Comparison of ENCODE assay signal across 18 cellular contexts in genomic region chr9:113504725-113505590, GRCh38. TPM values are rescaled to one million over a fixed set of nuclear protein-coding genes. Genes with fewer than 3 reads are reported as not detected.
A peak's percentile ranks its signal among the peaks of the same experiment; 100 is the strongest.
DNase-seq lines count a peak whose midpoint lies in the region; ATAC-seq, FAIRE-seq and TF ChIP-seq lines count a peak whose summit lies in the region.
"Had no signal": no experiment of that assay in that cellular context is flagged by ENCODE, and none has a peak within 500 bp of the region (broad histone marks: within the 10 kb centered on the region; RNA-seq: fewer than 3 reads in every experiment).

No MANE protein-coding gene starts in this region.

- WGBS in small intestine, 3 donors: 78 to 81% (median 80%) methylated on average over 9 of the region's 9 CpGs

- no peaks in the 10 kb centered on the region for H3K27me3 Mint-ChIP-seq in chondrocyte (ENCODE audit: low read depth)

- FAIRE-seq in small intestine (lab: Jason Lieb, UNC): no peak
- FAIRE-seq: urothelium cell line had no signal

- H3K4me1 Mint-ChIP-seq in chondrocyte (ENCODE audit: low read depth): peaks cover 53% of the 10 kb centered on the region

- H3K4me3 ChIP-seq in small intestine (ENCODE audit: low read depth in 1 of 2, low read length in 2 of 2) (no peak overlapping the region), uterus (no peak overlapping the region)
- H3K4me3 ChIP-seq: ovary had no signal

- peak; percentile 32 for DNase-seq in HT1080 (ENCODE audit: low read depth)
- DNase-seq in chondrocyte (ENCODE audit: low spot score): peak; percentile 44
- DNase-seq in small intestine: peak; percentile 96
- DNase-seq in uterus: no peak
- no peak for DNase-seq in NOMO-1 (lab: John Stamatoyannopoulos, UW; ENCODE audit: unreplicated experiment in 2 of 2)
- DNase-seq in head of caudate nucleus: no peak
- DNase-seq: BE2C, DND-41, NCI-H1048, NCI-H2227 treated with DMSO at 0.1 percent for 48 hours had no signal

- peak overlapping the region; percentile 76 for H3K27ac Mint-ChIP-seq in chondrocyte (ENCODE audit: unreplicated experiment)
- H3K27ac Mint-ChIP-seq: mesothelial cell of epicardium had no signal

- H3K27ac ChIP-seq in layer of hippocampus (ENCODE audit: low read depth, low read length) (peak overlapping the region; percentile 32), small intestine (ENCODE audit: low read depth in 1 of 2, low read length in 1 of 2) (peak overlapping the region; percentile 82 to 90), uterus (peak overlapping the region in 1 of 2 donors; percentile 29)

- peaks cover 2 to 10% of the 10 kb centered on the region in 2 donors for H3K4me1 ChIP-seq in small intestine (ENCODE audit: control insufficient read depth in 2 of 2, insufficient read depth in 1 of 2, low read depth in 1 of 2, low read length in 1 of 2)
- H3K4me1 ChIP-seq in uterus: no peaks in the 10 kb centered on the region
- H3K4me1 ChIP-seq: BE2C, breast epithelium had no signal

- intact Hi-C loops in uterus (cut with DNase I; ENCODE audit: low total_unique reads) (no loop called here), head of caudate nucleus (cut with DNase I) (no loop called here)

- TF ChIP-seq CTCF in chondrocyte (IDR thresholded peaks at IDR 0.05): no peak
- no peak for TF ChIP-seq CTCF in uterus (IDR thresholded peaks at IDR 0.05)

- no peaks in the 10 kb centered on the region for H3K36me3 ChIP-seq in small intestine (ENCODE audit: control insufficient read depth in 2 of 2, insufficient read depth in 2 of 2, low read length in 2 of 2)
- H3K36me3 ChIP-seq in uterus: no peaks in the 10 kb centered on the region
- H3K36me3 ChIP-seq: breast epithelium, ovary had no signal

- no peaks in the 10 kb centered on the region for H3K9me3 Mint-ChIP-seq in chondrocyte (ENCODE audit: low read depth)
- H3K9me3 Mint-ChIP-seq: IgD-negative memory B cell, mesothelial cell of epicardium had no signal

- H3K4me3 Mint-ChIP-seq in chondrocyte (ENCODE audit: unreplicated experiment): no peak overlapping the region
- H3K4me3 Mint-ChIP-seq: IgD-negative memory B cell, mesothelial cell of epicardium had no signal

- TF ChIP-seq POLR2A in uterus (IDR thresholded peaks at IDR 0.05): no peak

- H3K27me3 ChIP-seq in layer of hippocampus (ENCODE audit: control insufficient read depth, insufficient read depth, low read length): no peaks in the 10 kb centered on the region
- H3K27me3 ChIP-seq in small intestine (ENCODE audit: control insufficient read depth in 2 of 2, insufficient read depth in 2 of 2, low read length in 2 of 2): no peaks in the 10 kb centered on the region
- H3K27me3 ChIP-seq in uterus: no peaks in the 10 kb centered on the region
- H3K27me3 ChIP-seq: BE2C, breast epithelium, ovary had no signal

- ATAC-seq in GM21723 (IDR thresholded peaks at IDR 0.05; ENCODE audit: unreplicated experiment): no peak
- ATAC-seq: SK-N-SH treated with all-trans-retinoic acid at 6 μM for 48 hours had no signal

- H3K9me3 ChIP-seq in small intestine (ENCODE audit: control insufficient read depth, low read depth) (no peaks in the 10 kb centered on the region), uterus (no peaks in the 10 kb centered on the region)
- H3K9me3 ChIP-seq: BE2C, breast epithelium, ovary had no signal

- H3K36me3 Mint-ChIP-seq in chondrocyte (ENCODE audit: low read depth): no peaks in the 10 kb centered on the region

RNA-seq across cellular contexts. Expression of gene RGS3, which starts 41.4 kb away (rescaled TPM):
- total RNA-seq in HT1080 (2014; rRNA removed; shearing (Covaris generic)): 51.4 and 52.0 TPM in 2 replicates
- polyA plus RNA-seq in HT1080 (2015; cell fraction: cytosol; rRNA removed): 54.0 and 54.5 TPM in 2 replicates
- polyA plus RNA-seq in HT1080 (2015; cell fraction: nucleus; rRNA removed): 67.7 and 73.3 TPM in 2 replicates
- total RNA-seq in chondrocyte (33.8 to 58.2 TPM (median 55.2 TPM) in 3 replicates), uterus (10 to 100 TPM; 16.2 to 75.6 (median 54.9) TPM)
- 10 to 100 TPM; 23.0 to 37.0 (median 27.6) TPM for polyA plus RNA-seq in small intestine

Comparison
In these comparisons a context has a peak if more than half of its experiments do, and no peak if none do; other contexts are left out.
1. DNase-seq: peak in HT1080 (single experiment), chondrocyte (single experiment) and small intestine (single experiment); none in uterus (0 of 2), NOMO-1 (0 of 2) and head of caudate nucleus (0 of 42).